ENCODE assay signal across 8 cellular contexts in the genomic region with DNA sequence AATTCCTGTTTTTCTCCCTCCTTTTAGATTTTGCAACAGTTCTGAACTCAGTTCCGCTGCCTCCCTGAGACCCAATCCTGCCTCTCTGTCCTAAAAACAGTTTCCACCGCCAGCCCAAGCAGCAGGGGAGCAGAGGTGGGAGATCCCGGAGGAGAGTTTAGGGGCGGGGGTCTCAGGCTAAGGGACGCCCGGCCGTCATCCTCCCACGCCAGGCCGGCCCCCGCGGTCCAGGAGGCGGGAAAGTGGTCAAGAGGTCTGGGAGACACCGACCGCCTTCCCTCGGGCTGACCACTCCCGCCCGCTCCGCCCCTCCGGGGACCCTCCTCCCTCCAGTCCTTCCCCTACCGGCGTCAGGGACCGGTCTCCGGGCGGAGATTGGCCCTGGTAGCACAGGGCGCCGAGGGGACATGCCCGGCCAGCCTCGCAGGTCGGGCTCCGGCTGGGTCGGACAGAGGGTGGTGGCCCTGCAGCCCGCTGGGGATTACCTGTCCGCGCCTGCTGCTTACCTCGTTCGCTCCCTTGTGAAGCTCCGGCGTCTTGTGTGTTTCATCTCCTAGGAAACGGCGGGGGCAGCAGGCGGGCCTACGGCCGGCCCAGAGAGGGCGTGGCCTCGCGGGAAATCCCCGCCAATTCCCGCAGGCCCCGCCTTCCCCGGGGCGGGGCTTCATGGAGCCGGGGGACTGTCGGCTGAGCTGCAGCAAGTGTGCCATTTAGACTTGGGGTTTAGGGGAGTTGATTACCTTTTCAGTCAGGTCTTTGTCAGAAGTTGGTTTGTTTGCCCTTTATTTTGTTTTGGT. TPM values are rescaled to one million over a fixed set of nuclear protein-coding genes. Genes with fewer than 3 reads are reported as not detected.
DNase-seq lines count a peak whose midpoint lies in the region; ATAC-seq and TF ChIP-seq lines count a peak whose summit lies in the region.

A gene with protein sequence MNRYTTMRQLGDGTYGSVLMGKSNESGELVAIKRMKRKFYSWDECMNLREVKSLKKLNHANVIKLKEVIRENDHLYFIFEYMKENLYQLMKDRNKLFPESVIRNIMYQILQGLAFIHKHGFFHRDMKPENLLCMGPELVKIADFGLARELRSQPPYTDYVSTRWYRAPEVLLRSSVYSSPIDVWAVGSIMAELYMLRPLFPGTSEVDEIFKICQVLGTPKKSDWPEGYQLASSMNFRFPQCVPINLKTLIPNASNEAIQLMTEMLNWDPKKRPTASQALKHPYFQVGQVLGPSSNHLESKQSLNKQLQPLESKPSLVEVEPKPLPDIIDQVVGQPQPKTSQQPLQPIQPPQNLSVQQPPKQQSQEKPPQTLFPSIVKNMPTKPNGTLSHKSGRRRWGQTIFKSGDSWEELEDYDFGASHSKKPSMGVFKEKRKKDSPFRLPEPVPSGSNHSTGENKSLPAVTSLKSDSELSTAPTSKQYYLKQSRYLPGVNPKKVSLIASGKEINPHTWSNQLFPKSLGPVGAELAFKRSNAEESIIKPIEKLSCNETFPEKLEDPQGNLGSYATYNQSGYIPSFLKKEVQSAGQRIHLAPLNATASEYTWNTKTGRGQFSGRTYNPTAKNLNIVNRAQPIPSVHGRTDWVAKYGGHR (minus strand): TSS at position 543 of the 797 bp plus-strand sequence. CDS start 7,891 bp downstream, outside the sequence.

- H3K27ac ChIP-seq in KMS-11: peak within 1 kb of the TSS; percentile 30; the same call in 1 of the 2 replicates

- no peaks in the 10 kb centered on the region for H3K36me3 Mint-ChIP-seq in natural killer cell treated with Interleukin-12 subunit alpha and Interleukin-12 subunit beta and Interleukin-15 and Interleukin-18, amount 100 ng/mL, for 72 hours

- peak within 1 kb of the TSS; percentile 80 for H3K4me3 Mint-ChIP-seq in natural killer cell treated with Interleukin-12 subunit alpha and Interleukin-12 subunit beta and Interleukin-15 and Interleukin-18, amount 100 ng/mL, for 72 hours

- H3K9ac ChIP-seq in KMS-11: peak within 1 kb of the TSS; percentile 69

- peak within 1 kb of the TSS; percentile 93 for H3K4me2 ChIP-seq in KMS-11

- peaks cover 19 to 23% of the 10 kb centered on the region in 2 donors for H3K4me1 Mint-ChIP-seq in natural killer cell treated with Interleukin-12 subunit alpha and Interleukin-12 subunit beta and Interleukin-15 and Interleukin-18, amount 100 ng/mL, for 72 hours (ENCODE audit: low read depth in 2 of 2)

- no peaks in the 10 kb centered on the region for H3K36me3 ChIP-seq in KMS-11 (ENCODE audit: insufficient read depth)

- H2AFZ ChIP-seq in KMS-11 (ENCODE audit: low read depth): peak within 1 kb of the TSS; percentile 94

- peaks cover 13% of the 10 kb centered on the region; the same call in 1 of the 2 replicates for H3K27me3 ChIP-seq in KMS-11 (ENCODE audit: insufficient read depth, low read depth)

- DNase-seq in DMS79 treated with DMSO at 0.1 percent for 48 hours (lab: John Stamatoyannopoulos, UW) (peak; percentile 51), RKO (ENCODE audit: low spot score) (peak; percentile 77), fibroblast of peridontal ligament (ENCODE audit: extremely low read depth) (peak; percentile 50)
- peak; percentile 57 to 77 for DNase-seq in activated T-helper 1 cell treated with anti-CD3 and anti-CD28 coated beads, Interleukin-2, amount 50 U/mL, for 16 hours (ENCODE audit: low read depth in 1 of 2, low spot score in 1 of 2)
- peak; percentile 85 for DNase-seq in natural killer cell treated with Interleukin-12 subunit alpha and Interleukin-12 subunit beta and Interleukin-15 and Interleukin-18, amount 100 ng/mL, for 72 hours (ENCODE audit: low spot score)
- DNase-seq in stimulated activated naive CD4-positive, alpha-beta T cell (lab: John Stamatoyannopoulos, UW): peak; percentile 73 to 86 (median 80)

- H3K79me2 ChIP-seq in KMS-11 (ENCODE audit: insufficient read depth, low read depth): no peaks in the 10 kb centered on the region

- ATAC-seq in GM21786 (IDR thresholded peaks at IDR 0.05; ENCODE audit: unreplicated experiment): peak; percentile 72
- peak; percentile 93 to 95 for ATAC-seq in natural killer cell treated with Interleukin-12 subunit alpha and Interleukin-12 subunit beta and Interleukin-15 and Interleukin-18, amount 100 ng/mL, for 72 hours

- no peaks in the 10 kb centered on the region for H4K20me1 ChIP-seq in KMS-11 (ENCODE audit: insufficient read depth)

- H3K4me1 ChIP-seq in KMS-11 (ENCODE audit: low read depth, poor library complexity, severe bottlenecking): peaks cover 11% of the 10 kb centered on the region

- no peaks in the 10 kb centered on the region for H3K9me3 Mint-ChIP-seq in natural killer cell treated with Interleukin-12 subunit alpha and Interleukin-12 subunit beta and Interleukin-15 and Interleukin-18, amount 100 ng/mL, for 72 hours

- no peak for TF ChIP-seq CTCF in KMS-11 (conservative IDR thresholded peaks at IDR 0.05; ENCODE audit: low read depth, low read length)

- H3K27me3 Mint-ChIP-seq in natural killer cell treated with Interleukin-12 subunit alpha and Interleukin-12 subunit beta and Interleukin-15 and Interleukin-18, amount 100 ng/mL, for 72 hours: peaks cover 43 to 55% of the 10 kb centered on the region in 2 donors

- peak within 1 kb of the TSS; percentile 71 to 76 for H3K27ac Mint-ChIP-seq in natural killer cell treated with Interleukin-12 subunit alpha and Interleukin-12 subunit beta and Interleukin-15 and Interleukin-18, amount 100 ng/mL, for 72 hours

- H3K4me3 ChIP-seq in KMS-11 (IDR thresholded peaks at IDR 0.05; ENCODE audit: insufficient read depth, low read depth, low read length): peak within 1 kb of the TSS; percentile 40

RNA-seq across cellular contexts. Expression of the gene that starts here (rescaled TPM):
- under 1 TPM; 0.07 to 0.50 TPM for total RNA-seq in natural killer cell treated with Interleukin-12 subunit alpha and Interleukin-12 subunit beta and Interleukin-15 and Interleukin-18, amount 100 ng/mL, for 72 hours

Comparison
In these comparisons a context has a peak if more than half of its experiments do, and no peak if none do; other contexts are left out.
1. Peak in every context shown above with its lines: DNase-seq, ATAC-seq, H3K4me3 ChIP-seq and H3K27ac ChIP-seq.
2. Peak in DNase-seq and ATAC-seq in natural killer cell treated with Interleukin-12 subunit alpha and Interleukin-12 subunit beta and Interleukin-15 and Interleukin-18, amount 100 ng/mL, for 72 hours; RNA of the gene not detected or under 1 TPM.